In the genomic region with DNA sequence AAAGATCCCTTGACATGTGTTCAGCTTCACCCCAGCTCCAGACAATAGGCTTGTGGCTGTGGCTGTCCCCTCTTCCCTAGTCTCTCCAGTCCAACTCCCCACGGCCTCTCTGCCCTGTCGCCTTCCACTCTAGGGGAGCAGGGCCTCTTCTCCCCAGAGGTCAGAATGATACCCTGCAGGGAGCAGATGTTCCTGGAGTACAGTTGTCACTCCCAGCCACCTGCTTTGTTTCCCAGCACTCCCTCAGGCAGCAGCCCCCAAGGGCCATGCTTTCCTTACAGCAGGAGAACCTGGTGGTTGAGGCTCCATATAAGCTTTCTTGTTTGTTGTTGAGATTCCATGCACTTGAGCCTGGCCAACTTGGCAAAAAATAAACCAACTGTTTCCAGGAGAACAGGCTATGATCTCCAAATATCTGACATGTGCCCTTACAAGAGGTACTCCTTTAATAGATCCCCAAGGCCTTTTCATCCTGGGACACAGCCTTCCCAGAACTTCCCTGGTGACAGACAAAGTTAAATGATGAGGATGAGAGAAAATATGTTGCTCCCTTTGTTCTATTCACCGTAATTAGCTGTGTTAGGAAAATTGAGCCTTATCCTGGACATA, we compare ENCODE assay signal across 27 cellular contexts. TPM values are rescaled to one million over a fixed set of nuclear protein-coding genes. Genes with fewer than 3 reads are reported as not detected.
DNase-seq lines count a peak whose midpoint lies in the region; ATAC-seq, FAIRE-seq and TF ChIP-seq lines count a peak whose summit lies in the region.
"Had no signal": no experiment of that assay in that cellular context is flagged by ENCODE, and none has a peak within 500 bp of the region (broad histone marks: within the 10 kb centered on the region; RNA-seq: fewer than 3 reads in every experiment).

No MANE protein-coding gene starts in this region.

- ATAC-seq in A549 = peak; percentile 22 to 39; a peak in 1 of 6 replicates
- no peak for ATAC-seq in HG03521 (IDR thresholded peaks at IDR 0.05; ENCODE audit: unreplicated experiment)
- ATAC-seq: K562, SK-N-SH treated with all-trans-retinoic acid at 6 μM for 48 hours had no signal

- H3K27me3 Mint-ChIP-seq in MCF 10A (ENCODE audit: insufficient read depth, unreplicated experiment) = peaks cover 29% of the 10 kb centered on the region
- H3K27me3 Mint-ChIP-seq in activated naive CD4-positive, alpha-beta T cell treated with anti-CD3 and anti-CD28 coated beads for 36 hours (ENCODE audit: low read depth) = peaks cover 3% of the 10 kb centered on the region

- no peak for TF ChIP-seq EP300 in A549 (IDR thresholded peaks at IDR 0.05)

- intact Hi-C loops in dorsolateral prefrontal cortex (cut with DNase I) (no loop called here), MCF 10A (cut with micrococcal nuclease) (no loop called here)
- intact Hi-C loops in activated naive CD4-positive, alpha-beta T cell treated with anti-CD3 and anti-CD28 coated beads for 36 hours (cut with micrococcal nuclease) = no loop called here

- H3K4me3 ChIP-seq in A549 (no peak overlapping the region), dorsolateral prefrontal cortex (no peak overlapping the region)
- H3K4me3 ChIP-seq: K562, lung, stomach, transverse colon had no signal

- CTCF ChIA-PET in A549 (lab: Yijun Ruan, JAX) (interaction anchor here (1.2 to 2.1 kb wide), 4 partner anchors 13 to 50 kb away, joined by 3 to 7 read pairs (median 6); no protein-coding TSS in a partner anchor), MCF 10A (lab: Yijun Ruan, JAX) (interaction anchor here (0.7 kb wide), 1 partner anchor 46 kb away, joined by 3 read pairs; no protein-coding TSS in a partner anchor)
- CTCF ChIA-PET in activated naive CD4-positive, alpha-beta T cell treated with anti-CD3 and anti-CD28 coated beads for 36 hours (lab: Charles Lee) = interaction anchor here (0.6 kb wide), 2 partner anchors 25 to 30 kb away, joined by 3 read pairs; no protein-coding TSS in a partner anchor

- no peaks in the 10 kb centered on the region for H3K4me1 Mint-ChIP-seq in MCF 10A (ENCODE audit: insufficient read depth, unreplicated experiment)
- H3K4me1 Mint-ChIP-seq in activated naive CD4-positive, alpha-beta T cell treated with anti-CD3 and anti-CD28 coated beads for 36 hours (ENCODE audit: low read depth) = no peaks in the 10 kb centered on the region
- H3K4me1 Mint-ChIP-seq: activated CD4-positive, alpha-beta T cell treated with anti-CD3 and anti-CD28 coated beads, Interleukin-2, amount 10 ng/mL, durations not matched to agents 24 days and 14 days; activated naive CD4-positive, alpha-beta T cell treated with anti-CD3 and anti-CD28 coated beads, Interleukin-2, amount 10 ng/mL, durations not matched to agents 7 days and 5 days; CD4-positive, alpha-beta memory T cell had no signal

- BruUV-seq in MCF 10A (replicated peaks; lab: Mats Ljungman, UMichigan) = no TSS peak

- H3K27ac ChIP-seq in A549 = no peak overlapping the region
- H3K27ac ChIP-seq in dorsolateral prefrontal cortex = peak overlapping the region in 43 of 59 donors; percentile 1 to 82 (median 56)
- H3K27ac ChIP-seq: stomach, transverse colon had no signal

- POLR2A ChIA-PET in A549 (lab: Yijun Ruan, JAX) (no interaction called here), MCF 10A (lab: Yijun Ruan, JAX) (no interaction called here)

- H3K4me1 ChIP-seq in A549 = no peaks in the 10 kb centered on the region
- H3K4me1 ChIP-seq: stomach, transverse colon had no signal

- no peak for FAIRE-seq in A549 (lab: Jason Lieb, UNC)
- FAIRE-seq: GM18507, K562 had no signal

- H3K4me3 Mint-ChIP-seq in MCF 10A (ENCODE audit: unreplicated experiment) = no peak overlapping the region
- no peak overlapping the region for H3K4me3 Mint-ChIP-seq in activated naive CD4-positive, alpha-beta T cell treated with anti-CD3 and anti-CD28 coated beads for 36 hours
- H3K4me3 Mint-ChIP-seq: activated CD4-positive, alpha-beta T cell treated with anti-CD3 and anti-CD28 coated beads, Interleukin-2, amount 10 ng/mL, durations not matched to agents 24 days and 14 days; activated naive CD4-positive, alpha-beta T cell treated with anti-CD3 and anti-CD28 coated beads, Interleukin-2, amount 10 ng/mL, durations not matched to agents 7 days and 5 days; CD4-positive, alpha-beta memory T cell had no signal

- no peak for TF ChIP-seq POLR2A in A549 (IDR thresholded peaks at IDR 0.05; ENCODE audit: low read length)

- peaks cover 19% of the 10 kb centered on the region; the same call in 2 of the 3 replicates for H3K9me3 ChIP-seq in A549

- DNase-seq in A549 (ENCODE audit: low read depth in 1 of 2, low spot score in 1 of 2) (no peak), AG20443 (ENCODE audit: low spot score) (peak; percentile 4), NCI-H2171 treated with DMSO at 0.1 percent for 48 hours (lab: John Stamatoyannopoulos, UW) (peak; percentile 97), dorsolateral prefrontal cortex (no peak), MCF 10A (ENCODE audit: unreplicated experiment) (no peak)
- DNase-seq in activated naive CD4-positive, alpha-beta T cell treated with anti-CD3 and anti-CD28 coated beads for 36 hours = no peak
- DNase-seq: activated CD4-positive, alpha-beta T cell treated with anti-CD3 and anti-CD28 coated beads, Interleukin-2, amount 10 ng/mL, durations not matched to agents 24 days and 14 days; activated naive CD4-positive, alpha-beta T cell treated with anti-CD3 and anti-CD28 coated beads, Interleukin-2, amount 10 ng/mL, durations not matched to agents 7 days and 5 days; activated T-cell treated with anti-CD3 and anti-CD28 coated beads, Interleukin-2, amount 50 U/mL, for 48 hours; amygdala; CD4-positive, alpha-beta memory T cell; cortex of kidney; DMS153; GF-D8; NCI-H1436 treated with DMSO at 0.1 percent for 48 hours; stomach; T-helper 2 cell; transverse colon had no signal

- H3K27me3 ChIP-seq in dorsolateral prefrontal cortex = no peaks in the 10 kb centered on the region
- H3K27me3 ChIP-seq: stomach, transverse colon had no signal

- H3K9me3 Mint-ChIP-seq in MCF 10A (ENCODE audit: unreplicated experiment) = peaks cover 6% of the 10 kb centered on the region
- no peaks in the 10 kb centered on the region for H3K9me3 Mint-ChIP-seq in activated naive CD4-positive, alpha-beta T cell treated with anti-CD3 and anti-CD28 coated beads for 36 hours
- H3K9me3 Mint-ChIP-seq: activated CD4-positive, alpha-beta T cell treated with anti-CD3 and anti-CD28 coated beads, Interleukin-2, amount 10 ng/mL, durations not matched to agents 24 days and 14 days; activated naive CD4-positive, alpha-beta T cell treated with anti-CD3 and anti-CD28 coated beads, Interleukin-2, amount 10 ng/mL, durations not matched to agents 7 days and 5 days had no signal

- no peak overlapping the region for H3K27ac Mint-ChIP-seq in MCF 10A (ENCODE audit: low read depth, unreplicated experiment)
- no peak overlapping the region for H3K27ac Mint-ChIP-seq in activated naive CD4-positive, alpha-beta T cell treated with anti-CD3 and anti-CD28 coated beads for 36 hours
- H3K27ac Mint-ChIP-seq: activated CD4-positive, alpha-beta T cell treated with anti-CD3 and anti-CD28 coated beads, Interleukin-2, amount 10 ng/mL, durations not matched to agents 24 days and 14 days; activated naive CD4-positive, alpha-beta T cell treated with anti-CD3 and anti-CD28 coated beads, Interleukin-2, amount 10 ng/mL, durations not matched to agents 7 days and 5 days had no signal

- 87% methylated on average over 3 of the region's 3 CpGs for WGBS in A549 (ENCODE audit: missing lambda C conversion rate)

- no peaks in the 10 kb centered on the region for H3K36me3 Mint-ChIP-seq in MCF 10A (ENCODE audit: insufficient read depth, unreplicated experiment)
- H3K36me3 Mint-ChIP-seq in activated naive CD4-positive, alpha-beta T cell treated with anti-CD3 and anti-CD28 coated beads for 36 hours (ENCODE audit: low read depth) = no peaks in the 10 kb centered on the region
- H3K36me3 Mint-ChIP-seq: activated naive CD4-positive, alpha-beta T cell treated with anti-CD3 and anti-CD28 coated beads, Interleukin-2, amount 10 ng/mL, durations not matched to agents 7 days and 5 days; CD4-positive, alpha-beta memory T cell had no signal

- no peak for TF ChIP-seq CTCF in A549 (IDR thresholded peaks at IDR 0.05)
- no peak for TF ChIP-seq CTCF in dorsolateral prefrontal cortex (IDR thresholded peaks at IDR 0.05 in 54 of 56, conservative IDR thresholded peaks at IDR 0.05 in 2 of 56; ENCODE audit: low read depth in 1 of 56, partially characterized antibody in 56 of 56)
- TF ChIP-seq CTCF in MCF 10A (IDR thresholded peaks at IDR 0.05; ENCODE audit: unreplicated experiment) = no peak

- TF ChIP-seq RAD21 in A549 (conservative IDR thresholded peaks at IDR 0.05 in 1 of 2, IDR thresholded peaks at IDR 0.05 in 1 of 2) = no peak

- no peak overlapping the region for H3K4me2 ChIP-seq in A549

TF ChIP-seq in A549, 52 proteins besides CTCF, POLR2A, EP300 and RAD21:
- TF ChIP-seq JUN (IDR thresholded peaks at IDR 0.05) (no peak), ZFP36 (IDR thresholded peaks at IDR 0.05; ENCODE audit: borderline replicate concordance, partially characterized antibody) (no peak)
- TF ChIP-seq, protein P1, sequence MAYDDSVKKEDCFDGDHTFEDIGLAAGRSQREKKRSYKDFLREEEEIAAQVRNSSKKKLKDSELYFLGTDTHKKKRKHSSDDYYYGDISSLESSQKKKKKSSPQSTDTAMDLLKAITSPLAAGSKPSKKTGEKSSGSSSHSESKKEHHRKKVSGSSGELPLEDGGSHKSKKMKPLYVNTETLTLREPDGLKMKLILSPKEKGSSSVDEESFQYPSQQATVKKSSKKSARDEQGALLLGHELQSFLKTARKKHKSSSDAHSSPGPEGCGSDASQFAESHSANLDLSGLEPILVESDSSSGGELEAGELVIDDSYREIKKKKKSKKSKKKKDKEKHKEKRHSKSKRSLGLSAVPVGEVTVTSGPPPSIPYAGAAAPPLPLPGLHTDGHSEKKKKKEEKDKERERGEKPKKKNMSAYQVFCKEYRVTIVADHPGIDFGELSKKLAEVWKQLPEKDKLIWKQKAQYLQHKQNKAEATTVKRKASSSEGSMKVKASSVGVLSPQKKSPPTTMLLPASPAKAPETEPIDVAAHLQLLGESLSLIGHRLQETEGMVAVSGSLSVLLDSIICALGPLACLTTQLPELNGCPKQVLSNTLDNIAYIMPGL (CRISPR knock-in tag; IDR thresholded peaks at IDR 0.05; ENCODE audit: borderline replicate concordance) = no peak

RNA-seq across cellular contexts. Expression of a gene that starts 45.1 kb away (rescaled TPM):
- 2.4 and 2.5 TPM in 2 replicates for polyA plus RNA-seq in A549 (2011; rRNA removed)
- polyA plus RNA-seq in A549 (2012; cell fraction: cytosol; rRNA removed) = 4.3 and 5.5 TPM in 2 replicates
- polyA plus RNA-seq in A549 (2012; cell fraction: nucleus; rRNA removed) = 4.4 and 5.3 TPM in 2 replicates
- 6.8 to 8.3 TPM (median 8.2 TPM) in 3 replicates for polyA plus RNA-seq in A549 (2017; fragmentation: RNase III; extraction: RNeasy Plus Mini Kit Qiagen cat#74134 plus additional on column Dnase treatment)
- polyA minus RNA-seq in A549 (2011; rRNA and poly(A)+ RNA removed) = 5.8 and 6.4 TPM in 2 replicates
- 100 to 1,000 TPM in 5 of 120 experiments, 10 to 100 TPM in 115; 22.2 to 161 (median 47.4) TPM for total RNA-seq in dorsolateral prefrontal cortex
- not detected in 2 replicates for total RNA-seq in MCF 10A (2022)
- total RNA-seq in activated naive CD4-positive, alpha-beta T cell treated with anti-CD3 and anti-CD28 coated beads for 36 hours = under 1 TPM in 1 of 2 experiments, not detected in 1; 0.07 TPM
- total RNA-seq: activated CD4-positive, alpha-beta T cell treated with anti-CD3 and anti-CD28 coated beads, Interleukin-2, amount 10 ng/mL, durations not matched to agents 24 days and 14 days; CD4-positive, alpha-beta memory T cell; fibroblast of lung; HT-29; K562; posterior vena cava; RPMI7951 had no signal
- polyA plus RNA-seq: CD4-positive, alpha-beta memory T cell; fibroblast of lung; lung had no signal

Comparison
In these comparisons a context has a peak if more than half of its experiments do, and no peak if none do; other contexts are left out.
1. DNase-seq: peak in AG20443 (single experiment) and NCI-H2171 treated with DMSO at 0.1 percent for 48 hours (single experiment); none in A549 (0 of 2), dorsolateral prefrontal cortex (0 of 10), MCF 10A (single experiment) and activated naive CD4-positive, alpha-beta T cell treated with anti-CD3 and anti-CD28 coated beads for 36 hours (single experiment).
2. H3K27ac ChIP-seq: peak in dorsolateral prefrontal cortex (43 of 59); none in A549 (0 of 2).
3. RNA of a gene that starts 45.1 kb away (total RNA-seq): 22.2 to 161 TPM in dorsolateral prefrontal cortex; 0.07 TPM in activated naive CD4-positive, alpha-beta T cell treated with anti-CD3 and anti-CD28 coated beads for 36 hours and not detected in MCF 10A; every median in the first group is over 10 times any median in the second.